Comparison of ENCODE assay signal across 17 cellular contexts in the genomic region with DNA sequence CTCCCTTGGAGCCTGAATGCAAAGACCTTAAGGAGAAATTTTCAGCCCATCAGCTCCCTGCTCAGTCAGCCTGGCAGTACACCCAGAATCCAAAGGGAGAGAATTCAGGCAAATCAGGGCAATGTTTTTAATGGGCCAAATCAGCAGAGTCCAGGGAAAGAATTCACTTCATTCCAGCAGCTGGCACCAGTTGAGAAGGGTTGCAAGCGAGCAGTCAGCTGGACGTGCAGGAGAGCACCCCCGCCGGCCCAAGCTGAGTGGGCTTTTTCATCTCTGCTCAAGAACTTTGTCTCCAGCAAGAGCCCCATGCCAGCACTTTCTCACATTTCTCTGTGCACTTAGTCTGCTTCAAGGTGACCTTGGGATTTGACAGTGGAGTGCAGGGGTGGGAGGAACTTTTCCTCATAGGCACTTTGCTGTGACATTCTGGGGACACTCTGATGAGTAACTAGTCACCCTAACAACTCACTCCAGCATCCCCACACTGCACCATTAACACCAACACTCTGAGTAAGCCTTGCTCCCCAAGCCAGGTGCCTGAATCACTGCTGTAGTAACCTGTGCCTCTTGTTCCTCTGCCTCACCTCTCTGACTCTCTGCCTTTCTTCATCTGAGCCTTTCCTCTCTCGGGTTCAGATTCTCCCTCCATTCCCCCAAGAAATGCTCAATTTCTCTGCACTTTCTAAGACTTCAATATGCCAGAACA. TPM values are rescaled to one million over a fixed set of nuclear protein-coding genes. Genes with fewer than 3 reads are reported as not detected.
DNase-seq lines count a peak whose midpoint lies in the region; ATAC-seq and TF ChIP-seq lines count a peak whose summit lies in the region.
"Had no signal": no experiment of that assay in that cellular context is flagged by ENCODE, and none has a peak within 500 bp of the region (broad histone marks: within the 10 kb centered on the region; RNA-seq: fewer than 3 reads in every experiment).

No MANE protein-coding gene starts in this region.

- H3K9me3 ChIP-seq in T-helper 17 cell (ENCODE audit: control insufficient read depth, low read length, poor library complexity, severe bottlenecking) (no peaks in the 10 kb centered on the region), osteoblast (ENCODE audit: low read depth, low read length) (no peaks in the 10 kb centered on the region)
- H3K9me3 ChIP-seq: gastrocnemius medialis had no signal

- TF ChIP-seq CTCF in C4-2B (conservative IDR thresholded peaks at IDR 0.05): no peak
- no peak for TF ChIP-seq CTCF in epithelial cell of esophagus (IDR thresholded peaks at IDR 0.05; ENCODE audit: insufficient read depth, low read depth, low read length, missing control alignments)
- no peak for TF ChIP-seq CTCF in osteoblast (IDR thresholded peaks at IDR 0.05; ENCODE audit: extremely low read depth, low read depth, low read length)

- no peak overlapping the region for H3K4me3 Mint-ChIP-seq in T-helper 17 cell
- H3K4me3 Mint-ChIP-seq: activated CD4-positive, alpha-beta memory T cell treated with anti-CD3 and anti-CD28 coated beads for 36 hours; B cell had no signal

- H3K4me3 ChIP-seq in epithelial cell of esophagus (ENCODE audit: low read length): no peak overlapping the region
- H3K4me3 ChIP-seq in osteoblast (ENCODE audit: insufficient read depth, low read length): no peak overlapping the region
- H3K4me3 ChIP-seq: gastrocnemius medialis had no signal

- ATAC-seq in T-helper 17 cell (no peak), GM21529 (IDR thresholded peaks at IDR 0.05; ENCODE audit: unreplicated experiment) (no peak)
- ATAC-seq: gastrocnemius medialis, left lobe of liver had no signal

- DNase-seq in T-helper 17 cell (no peak), epithelial cell of esophagus (ENCODE audit: low read depth) (peak; percentile 72), osteoblast (ENCODE audit: insufficient read length, low spot score, missing footprints) (peak; percentile 10), 8988T (no peak), NCI-H2081 (lab: John Stamatoyannopoulos, UW) (no peak)
- DNase-seq: activated CD4-positive, alpha-beta memory T cell treated with anti-CD3 and anti-CD28 coated beads for 36 hours; aorta; gastrocnemius medialis; NCI-H1105; NCI-H2107; NCI-H510A treated with DMSO at 0.1 percent for 48 hours; occipital lobe had no signal

- H3K27ac Mint-ChIP-seq in T-helper 17 cell: peak overlapping the region; percentile 45
- H3K27ac Mint-ChIP-seq: activated CD4-positive, alpha-beta memory T cell treated with anti-CD3 and anti-CD28 coated beads for 36 hours; B cell had no signal

- H3K36me3 ChIP-seq in osteoblast (ENCODE audit: insufficient read depth, low read length): no peaks in the 10 kb centered on the region
- H3K36me3 ChIP-seq: gastrocnemius medialis had no signal

- H3K27me3 ChIP-seq in osteoblast (ENCODE audit: insufficient read depth, low read length): no peaks in the 10 kb centered on the region
- H3K27me3 ChIP-seq: gastrocnemius medialis had no signal

- H2AFZ ChIP-seq in osteoblast (ENCODE audit: low read length): no peak overlapping the region

- no peaks in the 10 kb centered on the region for H3K79me2 ChIP-seq in osteoblast (ENCODE audit: insufficient read depth, low read length)

- peaks cover 5% of the 10 kb centered on the region for H3K36me3 Mint-ChIP-seq in T-helper 17 cell (ENCODE audit: low read depth)

- peaks cover 29% of the 10 kb centered on the region for H3K4me1 ChIP-seq in osteoblast (ENCODE audit: insufficient read depth, low read length)

- no peaks in the 10 kb centered on the region for H3K27me3 Mint-ChIP-seq in T-helper 17 cell
- H3K27me3 Mint-ChIP-seq: activated CD4-positive, alpha-beta memory T cell treated with anti-CD3 and anti-CD28 coated beads for 36 hours; B cell had no signal

- H3K4me2 ChIP-seq in osteoblast (ENCODE audit: insufficient read depth, low read length): no peak overlapping the region

- H4K20me1 ChIP-seq in osteoblast (ENCODE audit: insufficient read depth, low read length): no peaks in the 10 kb centered on the region

- H3K4me1 Mint-ChIP-seq in T-helper 17 cell: peaks cover 28% of the 10 kb centered on the region

- 0 out of 2 replicates have a peak overlapping the region, but pooled peaks have one; percentile 11 for H3K27ac ChIP-seq in C4-2B
- no peak overlapping the region for H3K27ac ChIP-seq in osteoblast (ENCODE audit: low read depth, low read length)
- H3K27ac ChIP-seq: gastrocnemius medialis had no signal

RNA-seq across cellular contexts. Expression of a gene that starts 2.2 kb away (rescaled TPM):
- total RNA-seq in T-helper 17 cell (under 1 TPM in 1 of 2 donors, not detected in 1; 0.12 TPM), osteoblast (not detected in 2 replicates)
- total RNA-seq: activated CD4-positive, alpha-beta memory T cell treated with anti-CD3 and anti-CD28 coated beads for 36 hours; B cell; HT-29; left lobe of liver; occipital lobe had no signal

RNA-seq across cellular contexts. Expression of a gene that starts 17.2 kb away (rescaled TPM):
- 10 to 100 TPM; 22.7 to 23.5 TPM for total RNA-seq in T-helper 17 cell
- 15.6 and 17.1 TPM in 2 replicates for total RNA-seq in osteoblast

RNA-seq across cellular contexts. Expression of a gene that starts 35.6 kb away (rescaled TPM):
- total RNA-seq in T-helper 17 cell (under 1 TPM; 0.27 to 0.55 TPM), osteoblast (3.5 and 4.3 TPM in 2 replicates)

RNA-seq across cellular contexts. Expression of a gene that starts 50.0 kb away (rescaled TPM):
- 1 to 10 TPM; 5.9 to 6.9 TPM for total RNA-seq in T-helper 17 cell
- total RNA-seq in osteoblast: 18.0 and 19.2 TPM in 2 replicates

Comparison
In these comparisons a context has a peak if more than half of its experiments do, and no peak if none do; other contexts are left out.
1. DNase-seq: peak in epithelial cell of esophagus (single experiment) and osteoblast (single experiment); none in T-helper 17 cell (0 of 3), 8988T (single experiment) and NCI-H2081 (0 of 2).